1 cellular context compared by ENCODE assay signal in the genomic region with DNA sequence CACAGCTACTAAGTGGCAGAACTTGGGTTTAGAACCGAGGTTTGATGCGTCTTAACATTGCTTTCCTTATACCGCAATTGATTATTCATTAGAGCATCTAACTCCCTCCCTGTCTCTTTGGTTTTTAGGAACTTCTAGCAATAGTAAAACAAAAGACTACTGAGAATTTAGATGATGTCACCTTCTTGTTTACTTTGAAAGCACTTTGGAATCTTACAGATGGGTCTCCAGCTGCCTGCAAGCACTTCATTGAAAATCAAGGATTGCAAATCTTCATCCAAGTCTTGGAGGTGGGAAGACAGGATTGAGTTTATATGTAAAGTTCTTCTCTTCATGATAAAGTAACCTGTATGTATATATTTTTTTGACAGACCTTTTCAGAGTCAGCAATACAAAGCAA.
TF ChIP-seq lines count a peak whose summit lies in the region.

No MANE protein-coding gene starts in this region.

TF ChIP-seq in GM23338, 12 proteins besides CTCF, POLR2A, EP300 and RAD21 (continued from another document):
- TF ChIP-seq, protein P1, sequence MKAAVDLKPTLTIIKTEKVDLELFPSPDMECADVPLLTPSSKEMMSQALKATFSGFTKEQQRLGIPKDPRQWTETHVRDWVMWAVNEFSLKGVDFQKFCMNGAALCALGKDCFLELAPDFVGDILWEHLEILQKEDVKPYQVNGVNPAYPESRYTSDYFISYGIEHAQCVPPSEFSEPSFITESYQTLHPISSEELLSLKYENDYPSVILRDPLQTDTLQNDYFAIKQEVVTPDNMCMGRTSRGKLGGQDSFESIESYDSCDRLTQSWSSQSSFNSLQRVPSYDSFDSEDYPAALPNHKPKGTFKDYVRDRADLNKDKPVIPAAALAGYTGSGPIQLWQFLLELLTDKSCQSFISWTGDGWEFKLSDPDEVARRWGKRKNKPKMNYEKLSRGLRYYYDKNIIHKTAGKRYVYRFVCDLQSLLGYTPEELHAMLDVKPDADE (IDR thresholded peaks at IDR 0.05) = no peak
- TF ChIP-seq JUNB (IDR thresholded peaks at IDR 0.05; ENCODE audit: unreplicated experiment) (no peak), ZNF114 (CRISPR knock-in tag; IDR thresholded peaks at IDR 0.05) (no peak), EZH2 (IDR thresholded peaks at IDR 0.05; ENCODE audit: low read depth, unreplicated experiment) (no peak), NANOG (IDR thresholded peaks at IDR 0.05; ENCODE audit: borderline replicate concordance) (no peak), CREB1 (CRISPR knock-in tag; IDR thresholded peaks at IDR 0.05; ENCODE audit: low read depth) (no peak), EZH2phosphoT487 (IDR thresholded peaks at IDR 0.05; ENCODE audit: unreplicated experiment) (no peak), ZNF331 (CRISPR knock-in tag; IDR thresholded peaks at IDR 0.05; ENCODE audit: low read depth) (no peak), STAT1 (IDR thresholded peaks at IDR 0.05; ENCODE audit: unreplicated experiment) (no peak)
- TF ChIP-seq, protein P2, sequence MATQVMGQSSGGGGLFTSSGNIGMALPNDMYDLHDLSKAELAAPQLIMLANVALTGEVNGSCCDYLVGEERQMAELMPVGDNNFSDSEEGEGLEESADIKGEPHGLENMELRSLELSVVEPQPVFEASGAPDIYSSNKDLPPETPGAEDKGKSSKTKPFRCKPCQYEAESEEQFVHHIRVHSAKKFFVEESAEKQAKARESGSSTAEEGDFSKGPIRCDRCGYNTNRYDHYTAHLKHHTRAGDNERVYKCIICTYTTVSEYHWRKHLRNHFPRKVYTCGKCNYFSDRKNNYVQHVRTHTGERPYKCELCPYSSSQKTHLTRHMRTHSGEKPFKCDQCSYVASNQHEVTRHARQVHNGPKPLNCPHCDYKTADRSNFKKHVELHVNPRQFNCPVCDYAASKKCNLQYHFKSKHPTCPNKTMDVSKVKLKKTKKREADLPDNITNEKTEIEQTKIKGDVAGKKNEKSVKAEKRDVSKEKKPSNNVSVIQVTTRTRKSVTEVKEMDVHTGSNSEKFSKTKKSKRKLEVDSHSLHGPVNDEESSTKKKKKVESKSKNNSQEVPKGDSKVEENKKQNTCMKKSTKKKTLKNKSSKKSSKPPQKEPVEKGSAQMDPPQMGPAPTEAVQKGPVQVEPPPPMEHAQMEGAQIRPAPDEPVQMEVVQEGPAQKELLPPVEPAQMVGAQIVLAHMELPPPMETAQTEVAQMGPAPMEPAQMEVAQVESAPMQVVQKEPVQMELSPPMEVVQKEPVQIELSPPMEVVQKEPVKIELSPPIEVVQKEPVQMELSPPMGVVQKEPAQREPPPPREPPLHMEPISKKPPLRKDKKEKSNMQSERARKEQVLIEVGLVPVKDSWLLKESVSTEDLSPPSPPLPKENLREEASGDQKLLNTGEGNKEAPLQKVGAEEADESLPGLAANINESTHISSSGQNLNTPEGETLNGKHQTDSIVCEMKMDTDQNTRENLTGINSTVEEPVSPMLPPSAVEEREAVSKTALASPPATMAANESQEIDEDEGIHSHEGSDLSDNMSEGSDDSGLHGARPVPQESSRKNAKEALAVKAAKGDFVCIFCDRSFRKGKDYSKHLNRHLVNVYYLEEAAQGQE (IDR thresholded peaks at IDR 0.05; ENCODE audit: unreplicated experiment) = no peak
- TF ChIP-seq, protein P3, sequence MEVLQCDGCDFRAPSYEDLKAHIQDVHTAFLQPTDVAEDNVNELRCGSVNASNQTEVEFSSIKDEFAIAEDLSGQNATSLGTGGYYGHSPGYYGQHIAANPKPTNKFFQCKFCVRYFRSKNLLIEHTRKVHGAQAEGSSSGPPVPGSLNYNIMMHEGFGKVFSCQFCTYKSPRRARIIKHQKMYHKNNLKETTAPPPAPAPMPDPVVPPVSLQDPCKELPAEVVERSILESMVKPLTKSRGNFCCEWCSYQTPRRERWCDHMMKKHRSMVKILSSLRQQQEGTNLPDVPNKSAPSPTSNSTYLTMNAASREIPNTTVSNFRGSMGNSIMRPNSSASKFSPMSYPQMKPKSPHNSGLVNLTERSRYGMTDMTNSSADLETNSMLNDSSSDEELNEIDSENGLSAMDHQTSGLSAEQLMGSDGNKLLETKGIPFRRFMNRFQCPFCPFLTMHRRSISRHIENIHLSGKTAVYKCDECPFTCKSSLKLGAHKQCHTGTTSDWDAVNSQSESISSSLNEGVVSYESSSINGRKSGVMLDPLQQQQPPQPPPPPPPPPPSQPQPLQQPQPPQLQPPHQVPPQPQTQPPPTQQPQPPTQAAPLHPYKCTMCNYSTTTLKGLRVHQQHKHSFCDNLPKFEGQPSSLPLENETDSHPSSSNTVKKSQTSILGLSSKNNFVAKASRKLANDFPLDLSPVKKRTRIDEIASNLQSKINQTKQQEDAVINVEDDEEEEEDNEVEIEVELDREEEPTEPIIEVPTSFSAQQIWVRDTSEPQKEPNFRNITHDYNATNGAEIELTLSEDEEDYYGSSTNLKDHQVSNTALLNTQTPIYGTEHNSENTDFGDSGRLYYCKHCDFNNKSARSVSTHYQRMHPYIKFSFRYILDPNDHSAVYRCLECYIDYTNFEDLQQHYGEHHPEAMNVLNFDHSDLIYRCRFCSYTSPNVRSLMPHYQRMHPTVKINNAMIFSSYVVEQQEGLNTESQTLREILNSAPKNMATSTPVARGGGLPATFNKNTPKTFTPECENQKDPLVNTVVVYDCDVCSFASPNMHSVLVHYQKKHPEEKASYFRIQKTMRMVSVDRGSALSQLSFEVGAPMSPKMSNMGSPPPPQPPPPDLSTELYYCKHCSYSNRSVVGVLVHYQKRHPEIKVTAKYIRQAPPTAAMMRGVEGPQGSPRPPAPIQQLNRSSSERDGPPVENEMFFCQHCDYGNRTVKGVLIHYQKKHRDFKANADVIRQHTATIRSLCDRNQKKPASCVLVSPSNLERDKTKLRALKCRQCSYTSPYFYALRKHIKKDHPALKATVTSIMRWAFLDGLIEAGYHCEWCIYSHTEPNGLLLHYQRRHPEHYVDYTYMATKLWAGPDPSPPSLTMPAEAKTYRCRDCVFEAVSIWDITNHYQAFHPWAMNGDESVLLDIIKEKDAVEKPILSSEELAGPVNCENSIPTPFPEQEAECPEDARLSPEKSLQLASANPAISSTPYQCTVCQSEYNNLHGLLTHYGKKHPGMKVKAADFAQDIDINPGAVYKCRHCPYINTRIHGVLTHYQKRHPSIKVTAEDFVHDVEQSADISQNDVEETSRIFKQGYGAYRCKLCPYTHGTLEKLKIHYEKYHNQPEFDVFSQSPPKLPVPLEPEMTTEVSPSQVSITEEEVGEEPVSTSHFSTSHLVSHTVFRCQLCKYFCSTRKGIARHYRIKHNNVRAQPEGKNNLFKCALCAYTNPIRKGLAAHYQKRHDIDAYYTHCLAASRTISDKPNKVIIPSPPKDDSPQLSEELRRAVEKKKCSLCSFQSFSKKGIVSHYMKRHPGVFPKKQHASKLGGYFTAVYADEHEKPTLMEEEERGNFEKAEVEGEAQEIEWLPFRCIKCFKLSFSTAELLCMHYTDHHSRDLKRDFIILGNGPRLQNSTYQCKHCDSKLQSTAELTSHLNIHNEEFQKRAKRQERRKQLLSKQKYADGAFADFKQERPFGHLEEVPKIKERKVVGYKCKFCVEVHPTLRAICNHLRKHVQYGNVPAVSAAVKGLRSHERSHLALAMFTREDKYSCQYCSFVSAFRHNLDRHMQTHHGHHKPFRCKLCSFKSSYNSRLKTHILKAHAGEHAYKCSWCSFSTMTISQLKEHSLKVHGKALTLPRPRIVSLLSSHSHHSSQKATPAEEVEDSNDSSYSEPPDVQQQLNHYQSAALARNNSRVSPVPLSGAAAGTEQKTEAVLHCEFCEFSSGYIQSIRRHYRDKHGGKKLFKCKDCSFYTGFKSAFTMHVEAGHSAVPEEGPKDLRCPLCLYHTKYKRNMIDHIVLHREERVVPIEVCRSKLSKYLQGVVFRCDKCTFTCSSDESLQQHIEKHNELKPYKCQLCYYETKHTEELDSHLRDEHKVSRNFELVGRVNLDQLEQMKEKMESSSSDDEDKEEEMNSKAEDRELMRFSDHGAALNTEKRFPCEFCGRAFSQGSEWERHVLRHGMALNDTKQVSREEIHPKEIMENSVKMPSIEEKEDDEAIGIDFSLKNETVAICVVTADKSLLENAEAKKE (CRISPR knock-in tag; IDR thresholded peaks at IDR 0.05) = no peak
